In the genomic region with DNA sequence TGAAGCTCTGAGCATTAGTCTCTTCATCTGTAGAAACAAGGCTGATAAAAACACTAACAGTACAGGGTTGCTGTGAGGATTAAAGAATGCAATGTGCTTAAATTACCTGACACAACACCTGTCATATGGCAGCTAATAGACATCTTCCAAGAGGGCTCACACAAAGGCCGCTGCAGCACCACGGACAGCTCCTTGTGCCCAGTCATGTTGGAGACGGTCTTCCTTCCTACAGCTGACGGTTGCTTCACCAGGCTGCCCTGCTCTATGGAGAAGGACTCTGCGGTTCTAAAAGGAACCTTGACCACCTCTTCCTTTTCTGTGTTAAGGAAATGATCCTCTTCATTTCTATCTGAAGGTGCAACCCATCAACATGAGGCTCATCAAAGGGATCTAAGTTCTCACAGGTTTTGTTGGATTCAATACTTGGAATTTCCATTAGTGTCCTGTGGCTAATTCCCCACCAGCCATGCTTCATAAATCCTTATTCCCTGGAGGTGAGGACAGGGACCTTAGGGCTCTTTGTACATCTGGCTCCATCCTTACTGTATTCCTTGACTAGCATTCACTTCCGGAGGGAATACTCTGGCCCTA, we compare ENCODE assay signal across 9 cellular contexts.
A peak's percentile ranks its signal among the peaks of the same experiment; 100 is the strongest.
DNase-seq lines count a peak whose midpoint lies in the region; ATAC-seq and TF ChIP-seq lines count a peak whose summit lies in the region.
"Had no signal": no experiment of that assay in that cellular context is flagged by ENCODE, and none has a peak within 500 bp of the region (broad histone marks: within the 10 kb centered on the region; RNA-seq: fewer than 3 reads in every experiment).

No MANE protein-coding gene starts in this region.

- H3K27me3 Mint-ChIP-seq in activated naive CD8-positive, alpha-beta T cell treated with anti-CD3 and anti-CD28 coated beads for 36 hours, result peaks cover 13% of the 10 kb centered on the region

- no peaks in the 10 kb centered on the region for H3K4me1 Mint-ChIP-seq in activated naive CD8-positive, alpha-beta T cell treated with anti-CD3 and anti-CD28 coated beads for 36 hours

- DNase-seq in EL (peak; percentile 32), NOMO-1 (lab: John Stamatoyannopoulos, UW; ENCODE audit: unreplicated experiment in 2 of 2) (peak; percentile 1 to 20), right lobe of liver (peak; percentile 46 to 75 (median 62)), stomach (no peak), GM10266 (ENCODE audit: extremely low spot score) (no peak)
- DNase-seq in activated naive CD8-positive, alpha-beta T cell treated with anti-CD3 and anti-CD28 coated beads for 36 hours, result peak; percentile 23

- H3K4me3 ChIP-seq in right lobe of liver, result no peak overlapping the region
- H3K4me3 ChIP-seq in stomach, result no peak overlapping the region

- no peaks in the 10 kb centered on the region for H3K9me3 Mint-ChIP-seq in activated naive CD8-positive, alpha-beta T cell treated with anti-CD3 and anti-CD28 coated beads for 36 hours
- H3K9me3 Mint-ChIP-seq: nephron had no signal

- no peak overlapping the region for H3K4me3 Mint-ChIP-seq in activated naive CD8-positive, alpha-beta T cell treated with anti-CD3 and anti-CD28 coated beads for 36 hours
- H3K4me3 Mint-ChIP-seq: nephron had no signal

- H3K36me3 Mint-ChIP-seq in activated naive CD8-positive, alpha-beta T cell treated with anti-CD3 and anti-CD28 coated beads for 36 hours, result no peaks in the 10 kb centered on the region

- TF ChIP-seq POLR2A in right lobe of liver (IDR thresholded peaks at IDR 0.05) (no peak), stomach (IDR thresholded peaks at IDR 0.05) (no peak)

- peak; percentile 47 to 84 (median 64) for ATAC-seq in right lobe of liver
- ATAC-seq in HG02852 (IDR thresholded peaks at IDR 0.05; ENCODE audit: unreplicated experiment), result no peak
- ATAC-seq in GM21737 (IDR thresholded peaks at IDR 0.05; ENCODE audit: unreplicated experiment), result no peak

- intact Hi-C loops in right lobe of liver (cut with DNase I) (no loop called here), stomach (cut with DNase I; ENCODE audit: low total_unique reads) (no loop called here)

- TF ChIP-seq EP300 in stomach (IDR thresholded peaks at IDR 0.05), result no peak

- H3K36me3 ChIP-seq in right lobe of liver (no peaks in the 10 kb centered on the region), stomach (no peaks in the 10 kb centered on the region)

- H3K4me1 ChIP-seq in right lobe of liver, result no peaks in the 10 kb centered on the region
- H3K4me1 ChIP-seq in stomach, result no peaks in the 10 kb centered on the region

- H3K27me3 ChIP-seq in right lobe of liver (no peaks in the 10 kb centered on the region), stomach (peaks cover 0 to 14% (median 0%) of the 10 kb centered on the region in 3 donors)

- 20% methylated on average over 5 of the region's 6 CpGs for WGBS in right lobe of liver (ENCODE audit: insufficient coverage, low coverage, low lambda C conversion rate, missing lambda C conversion rate)
- WGBS in stomach, 5 donors, result 20 to 26% (median 24%) methylated on average over 6 of the region's 6 CpGs

- H3K27ac ChIP-seq in right lobe of liver (no peak overlapping the region), stomach (no peak overlapping the region)

- no peak overlapping the region for H3K27ac Mint-ChIP-seq in activated naive CD8-positive, alpha-beta T cell treated with anti-CD3 and anti-CD28 coated beads for 36 hours
- H3K27ac Mint-ChIP-seq: nephron had no signal

- H3K9me3 ChIP-seq in right lobe of liver (no peaks in the 10 kb centered on the region), stomach (no peaks in the 10 kb centered on the region)

- TF ChIP-seq CTCF in right lobe of liver (IDR thresholded peaks at IDR 0.05) (no peak), stomach (IDR thresholded peaks at IDR 0.05) (no peak), GM10266 (IDR thresholded peaks at IDR 0.05; ENCODE audit: control insufficient read depth, insufficient read depth, low read depth, missing control alignments) (no peak)

Comparison
In these comparisons a context has a peak if more than half of its experiments do, and no peak if none do; other contexts are left out.
1. DNase-seq: peak in EL (single experiment), NOMO-1 (2 of 2), activated naive CD8-positive, alpha-beta T cell treated with anti-CD3 and anti-CD28 coated beads for 36 hours (single experiment) and right lobe of liver (3 of 3); none in stomach (single experiment) and GM10266 (single experiment).
2. ATAC-seq: peak in right lobe of liver (4 of 4); none in HG02852 (single experiment) and GM21737 (single experiment).